In the genomic region with DNA sequence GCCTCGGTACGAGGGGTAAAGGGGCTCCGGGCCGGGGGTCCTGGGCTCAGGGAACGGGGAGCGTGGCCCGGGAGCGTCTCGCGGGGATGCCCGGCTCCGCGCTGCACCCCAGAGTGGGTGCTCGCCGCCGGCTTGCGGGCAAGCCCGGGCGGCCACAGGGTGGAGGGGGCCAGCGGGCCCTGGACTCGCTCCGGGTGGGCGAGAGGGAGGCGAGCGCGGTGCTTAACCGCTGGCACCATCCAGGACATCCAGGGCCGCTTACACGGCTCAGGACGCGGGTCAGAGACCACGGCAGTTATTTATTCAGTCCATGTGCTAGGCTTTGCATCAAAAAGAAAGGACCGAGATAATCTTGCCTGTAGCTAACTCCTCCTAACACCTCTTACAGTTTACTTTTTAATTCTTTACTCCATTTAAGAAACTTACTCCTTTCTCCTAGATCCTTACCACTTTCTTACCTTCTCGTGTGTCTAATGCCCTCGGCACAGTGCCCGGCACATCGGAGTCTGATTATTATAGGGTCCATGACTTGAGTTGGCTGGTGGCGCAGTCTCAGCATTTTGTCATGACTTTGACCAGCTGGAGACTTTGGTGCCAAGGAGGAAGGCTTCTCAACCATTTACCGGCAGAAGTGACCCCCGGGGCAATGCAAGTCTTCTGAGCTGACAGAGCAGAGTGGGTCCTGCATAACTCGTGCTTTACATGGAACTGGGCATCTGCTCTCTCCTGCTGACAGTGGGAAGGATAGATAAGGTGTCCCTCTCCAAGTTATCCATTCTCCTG, we compare ENCODE assay signal across 8 cellular contexts. TPM values are rescaled to one million over a fixed set of nuclear protein-coding genes. Genes with fewer than 3 reads are reported as not detected.
DNase-seq lines count a peak whose midpoint lies in the region; ATAC-seq, FAIRE-seq and TF ChIP-seq lines count a peak whose summit lies in the region.

No MANE protein-coding gene starts in this region.

- no peaks in the 10 kb centered on the region for H3K9me3 ChIP-seq in gastrocnemius medialis

- H3K9me3 Mint-ChIP-seq in activated CD4-positive, alpha-beta T cell treated with anti-CD3 and anti-CD28 coated beads, Interleukin-2, amount 10 ng/mL, durations not matched to agents 7 days and 5 days: no peaks in the 10 kb centered on the region
- no peaks in the 10 kb centered on the region for H3K9me3 Mint-ChIP-seq in WTC11

- intact Hi-C loops in left cardiac atrium (cut with DNase I): no loop called here
- intact Hi-C loops in gastrocnemius medialis (cut with DNase I; ENCODE audit: low total_unique reads): loop anchor here (5.0 to 10.0 kb wide), 4 partner anchors 35 to 515 kb away; a partner anchor contains a TSS

- ATAC-seq in HG03135 (IDR thresholded peaks at IDR 0.05; ENCODE audit: unreplicated experiment) (peak; percentile 21), WTC11 (peak; percentile 45), left cardiac atrium (peak; percentile 39 to 47), gastrocnemius medialis (peak; percentile 11 to 40)

- CTCF ChIA-PET in activated CD4-positive, alpha-beta T cell treated with anti-CD3 and anti-CD28 coated beads, Interleukin-2, amount 10 ng/mL, durations not matched to agents 7 days and 5 days (lab: Charles Lee): interaction anchor here (0.6 to 5.4 kb wide), 7 partner anchors 10 to 329 kb away, joined by 3 to 31 read pairs (median 4); no protein-coding TSS in a partner anchor
- CTCF ChIA-PET in WTC11 (lab: Charles Lee): interaction anchor here (0.8 to 4.6 kb wide), 8 partner anchors 9 to 75 kb away, joined by 3 to 40 read pairs (median 5); no protein-coding TSS in a partner anchor

- no peaks in the 10 kb centered on the region for H3K36me3 ChIP-seq in gastrocnemius medialis

- H3K4me3 ChIP-seq in gastrocnemius medialis: peak overlapping the region; percentile 73 to 96 (median 88)

- H3K4me1 ChIP-seq in gastrocnemius medialis: peaks cover 14 to 19% of the 10 kb centered on the region in 2 donors

- H3K27me3 Mint-ChIP-seq in activated CD4-positive, alpha-beta T cell treated with anti-CD3 and anti-CD28 coated beads, Interleukin-2, amount 10 ng/mL, durations not matched to agents 7 days and 5 days: peaks cover 14% of the 10 kb centered on the region
- peaks cover 28% of the 10 kb centered on the region for H3K27me3 Mint-ChIP-seq in WTC11 (ENCODE audit: low read depth)

- no peaks in the 10 kb centered on the region for H3K27me3 ChIP-seq in gastrocnemius medialis

- POLR2A ChIA-PET in activated CD4-positive, alpha-beta T cell treated with anti-CD3 and anti-CD28 coated beads, Interleukin-2, amount 10 ng/mL, durations not matched to agents 7 days and 5 days (lab: Charles Lee): no interaction called here
- POLR2A ChIA-PET in WTC11 (lab: Charles Lee): interaction anchor here (0.6 to 1.0 kb wide), 4 partner anchors 18 to 393 kb away, joined by 3 to 6 read pairs (median 4); a partner anchor contains a TSS

- peak overlapping the region; percentile 88 for H3K27ac Mint-ChIP-seq in activated CD4-positive, alpha-beta T cell treated with anti-CD3 and anti-CD28 coated beads, Interleukin-2, amount 10 ng/mL, durations not matched to agents 7 days and 5 days
- no peak overlapping the region for H3K27ac Mint-ChIP-seq in WTC11

- FAIRE-seq in GM19239 (lab: Jason Lieb, UNC): no peak

- H3K4me3 Mint-ChIP-seq in activated CD4-positive, alpha-beta T cell treated with anti-CD3 and anti-CD28 coated beads, Interleukin-2, amount 10 ng/mL, durations not matched to agents 7 days and 5 days: peak overlapping the region; percentile 86
- H3K4me3 Mint-ChIP-seq in WTC11: peak overlapping the region; percentile 83

- peaks cover 33% of the 10 kb centered on the region for H3K4me1 Mint-ChIP-seq in activated CD4-positive, alpha-beta T cell treated with anti-CD3 and anti-CD28 coated beads, Interleukin-2, amount 10 ng/mL, durations not matched to agents 7 days and 5 days
- peaks cover 14% of the 10 kb centered on the region for H3K4me1 Mint-ChIP-seq in WTC11

- TF ChIP-seq POLR2A in gastrocnemius medialis (IDR thresholded peaks at IDR 0.05): peak; percentile 62 to 74

- in situ Hi-C loops in gastrocnemius medialis (cut with MboI; ENCODE audit: low sequenced_read_pairs in 4 of 4): no loop called here

- DNase-seq in activated CD4-positive, alpha-beta T cell treated with anti-CD3 and anti-CD28 coated beads, Interleukin-2, amount 10 ng/mL, durations not matched to agents 7 days and 5 days: no peak
- no peak for DNase-seq in activated CD4-positive, alpha-beta T cell treated with anti-CD3 and anti-CD28 coated beads for 48 hours
- peak; percentile 24 for DNase-seq in WTC11 (ENCODE audit: low spot score)
- peak; percentile 38 for DNase-seq in left cardiac atrium
- no peak for DNase-seq in gastrocnemius medialis
- no peak for DNase-seq in NCI-H1694 treated with DMSO at 0.1 percent for 48 hours (lab: John Stamatoyannopoulos, UW)
- DNase-seq in GM19239 (ENCODE audit: insufficient read length, low spot score): no peak

- no peak for TF ChIP-seq CTCF in WTC11 (IDR thresholded peaks at IDR 0.05)
- TF ChIP-seq CTCF in gastrocnemius medialis (IDR thresholded peaks at IDR 0.05 in 4 of 5, conservative IDR thresholded peaks at IDR 0.05 in 1 of 5): peak in 1 of 5 experiments; percentile 10

- H3K27ac ChIP-seq in gastrocnemius medialis: peak overlapping the region; percentile 84 to 98 (median 92)

- H3K36me3 Mint-ChIP-seq in activated CD4-positive, alpha-beta T cell treated with anti-CD3 and anti-CD28 coated beads, Interleukin-2, amount 10 ng/mL, durations not matched to agents 7 days and 5 days (ENCODE audit: low read depth): peaks cover 3% of the 10 kb centered on the region
- H3K36me3 Mint-ChIP-seq in WTC11: no peaks in the 10 kb centered on the region

TF ChIP-seq in WTC11, 78 proteins besides CTCF, POLR2A, EP300 and RAD21 (continues in another document):
- TF ChIP-seq ETV6 (CRISPR knock-in tag; IDR thresholded peaks at IDR 0.05): no peak
- no peak for TF ChIP-seq MXD4 (CRISPR knock-in tag; IDR thresholded peaks at IDR 0.05; ENCODE audit: borderline replicate concordance)
- TF ChIP-seq, protein P1, sequence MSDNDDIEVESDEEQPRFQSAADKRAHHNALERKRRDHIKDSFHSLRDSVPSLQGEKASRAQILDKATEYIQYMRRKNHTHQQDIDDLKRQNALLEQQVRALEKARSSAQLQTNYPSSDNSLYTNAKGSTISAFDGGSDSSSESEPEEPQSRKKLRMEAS (CRISPR knock-in tag; IDR thresholded peaks at IDR 0.05): no peak
- no peak for TF ChIP-seq NFYB (CRISPR knock-in tag; conservative IDR thresholded peaks at IDR 0.05; ENCODE audit: low read depth)
- TF ChIP-seq SMAD4 (CRISPR knock-in tag; IDR thresholded peaks at IDR 0.05): no peak
- TF ChIP-seq, protein P2, sequence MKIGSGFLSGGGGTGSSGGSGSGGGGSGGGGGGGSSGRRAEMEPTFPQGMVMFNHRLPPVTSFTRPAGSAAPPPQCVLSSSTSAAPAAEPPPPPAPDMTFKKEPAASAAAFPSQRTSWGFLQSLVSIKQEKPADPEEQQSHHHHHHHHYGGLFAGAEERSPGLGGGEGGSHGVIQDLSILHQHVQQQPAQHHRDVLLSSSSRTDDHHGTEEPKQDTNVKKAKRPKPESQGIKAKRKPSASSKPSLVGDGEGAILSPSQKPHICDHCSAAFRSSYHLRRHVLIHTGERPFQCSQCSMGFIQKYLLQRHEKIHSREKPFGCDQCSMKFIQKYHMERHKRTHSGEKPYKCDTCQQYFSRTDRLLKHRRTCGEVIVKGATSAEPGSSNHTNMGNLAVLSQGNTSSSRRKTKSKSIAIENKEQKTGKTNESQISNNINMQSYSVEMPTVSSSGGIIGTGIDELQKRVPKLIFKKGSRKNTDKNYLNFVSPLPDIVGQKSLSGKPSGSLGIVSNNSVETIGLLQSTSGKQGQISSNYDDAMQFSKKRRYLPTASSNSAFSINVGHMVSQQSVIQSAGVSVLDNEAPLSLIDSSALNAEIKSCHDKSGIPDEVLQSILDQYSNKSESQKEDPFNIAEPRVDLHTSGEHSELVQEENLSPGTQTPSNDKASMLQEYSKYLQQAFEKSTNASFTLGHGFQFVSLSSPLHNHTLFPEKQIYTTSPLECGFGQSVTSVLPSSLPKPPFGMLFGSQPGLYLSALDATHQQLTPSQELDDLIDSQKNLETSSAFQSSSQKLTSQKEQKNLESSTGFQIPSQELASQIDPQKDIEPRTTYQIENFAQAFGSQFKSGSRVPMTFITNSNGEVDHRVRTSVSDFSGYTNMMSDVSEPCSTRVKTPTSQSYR (CRISPR knock-in tag; IDR thresholded peaks at IDR 0.05): no peak
- TF ChIP-seq, protein P3, sequence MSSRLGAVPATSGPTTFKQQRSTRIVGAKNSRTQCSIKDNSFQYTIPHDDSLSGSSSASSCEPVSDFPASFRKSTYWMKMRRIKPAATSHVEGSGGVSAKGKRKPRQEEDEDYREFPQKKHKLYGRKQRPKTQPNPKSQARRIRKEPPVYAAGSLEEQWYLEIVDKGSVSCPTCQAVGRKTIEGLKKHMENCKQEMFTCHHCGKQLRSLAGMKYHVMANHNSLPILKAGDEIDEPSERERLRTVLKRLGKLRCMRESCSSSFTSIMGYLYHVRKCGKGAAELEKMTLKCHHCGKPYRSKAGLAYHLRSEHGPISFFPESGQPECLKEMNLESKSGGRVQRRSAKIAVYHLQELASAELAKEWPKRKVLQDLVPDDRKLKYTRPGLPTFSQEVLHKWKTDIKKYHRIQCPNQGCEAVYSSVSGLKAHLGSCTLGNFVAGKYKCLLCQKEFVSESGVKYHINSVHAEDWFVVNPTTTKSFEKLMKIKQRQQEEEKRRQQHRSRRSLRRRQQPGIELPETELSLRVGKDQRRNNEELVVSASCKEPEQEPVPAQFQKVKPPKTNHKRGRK (CRISPR knock-in tag; IDR thresholded peaks at IDR 0.05; ENCODE audit: borderline replicate concordance): no peak
- TF ChIP-seq, protein P4, sequence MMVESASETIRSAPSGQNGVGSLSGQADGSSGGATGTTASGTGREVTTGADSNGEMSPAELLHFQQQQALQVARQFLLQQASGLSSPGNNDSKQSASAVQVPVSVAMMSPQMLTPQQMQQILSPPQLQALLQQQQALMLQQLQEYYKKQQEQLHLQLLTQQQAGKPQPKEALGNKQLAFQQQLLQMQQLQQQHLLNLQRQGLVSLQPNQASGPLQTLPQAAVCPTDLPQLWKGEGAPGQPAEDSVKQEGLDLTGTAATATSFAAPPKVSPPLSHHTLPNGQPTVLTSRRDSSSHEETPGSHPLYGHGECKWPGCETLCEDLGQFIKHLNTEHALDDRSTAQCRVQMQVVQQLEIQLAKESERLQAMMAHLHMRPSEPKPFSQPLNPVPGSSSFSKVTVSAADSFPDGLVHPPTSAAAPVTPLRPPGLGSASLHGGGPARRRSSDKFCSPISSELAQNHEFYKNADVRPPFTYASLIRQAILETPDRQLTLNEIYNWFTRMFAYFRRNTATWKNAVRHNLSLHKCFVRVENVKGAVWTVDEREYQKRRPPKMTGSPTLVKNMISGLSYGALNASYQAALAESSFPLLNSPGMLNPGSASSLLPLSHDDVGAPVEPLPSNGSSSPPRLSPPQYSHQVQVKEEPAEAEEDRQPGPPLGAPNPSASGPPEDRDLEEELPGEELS (CRISPR knock-in tag; IDR thresholded peaks at IDR 0.05): no peak

RNA-seq across cellular contexts. Expression of a gene that starts 0.4 kb away (rescaled TPM):
- total RNA-seq in activated CD4-positive, alpha-beta T cell treated with anti-CD3 and anti-CD28 coated beads, Interleukin-2, amount 10 ng/mL, durations not matched to agents 7 days and 5 days: 10 to 100 TPM; 70.6 to 75.9 TPM
- total RNA-seq in WTC11 (2021): 9.5 to 13.6 TPM (median 12.3 TPM) in 3 replicates
- total RNA-seq in left cardiac atrium: 10 to 100 TPM; 41.3 to 50.4 TPM
- 10 to 100 TPM; 10.7 to 17.0 (median 15.8) TPM for total RNA-seq in gastrocnemius medialis

Comparison
In these comparisons a context has a peak if more than half of its experiments do, and no peak if none do; other contexts are left out.
1. DNase-seq: peak in WTC11 (single experiment) and left cardiac atrium (single experiment); none in activated CD4-positive, alpha-beta T cell treated with anti-CD3 and anti-CD28 coated beads, Interleukin-2, amount 10 ng/mL, durations not matched to agents 7 days and 5 days (single experiment), activated CD4-positive, alpha-beta T cell treated with anti-CD3 and anti-CD28 coated beads for 48 hours (single experiment), gastrocnemius medialis (0 of 2), NCI-H1694 treated with DMSO at 0.1 percent for 48 hours (single experiment) and GM19239 (single experiment).
2. Peak in every context shown above with its lines, with median percentiles within 50 percentile points of each other: ATAC-seq.